In genomic region chr1:206106328-206107167, GRCh38 we compare ENCODE assay signal across 8 cellular contexts. TPM values are rescaled to one million over a fixed set of nuclear protein-coding genes. Genes with fewer than 3 reads are reported as not detected.
A peak's percentile ranks its signal among the peaks of the same experiment; 100 is the strongest.
DNase-seq lines count a peak whose midpoint lies in the region; TF ChIP-seq lines count a peak whose summit lies in the region.

No MANE protein-coding gene starts in this region.

- H3K36me3 ChIP-seq in MM.1S (replicated peaks; ENCODE audit: insufficient read depth, low read length) (no peaks in the 10 kb centered on the region), ovary (no peaks in the 10 kb centered on the region), tibial nerve (no peaks in the 10 kb centered on the region)

- H3K4me1 Mint-ChIP-seq in activated T-helper 2 cell treated with anti-CD3 and anti-CD28 coated beads, Interferon-gamma antibody, Interleukin-2, Interleukin-4, amounts not matched to agents 10 μg/mL and 5 μg/mL and 100 μg/mL, durations not matched to agents 14 hours and 24 hours and 36 hours (ENCODE audit: low read depth): no peaks in the 10 kb centered on the region

- peaks cover 17% of the 10 kb centered on the region for H3K27me3 Mint-ChIP-seq in activated T-helper 2 cell treated with anti-CD3 and anti-CD28 coated beads, Interferon-gamma antibody, Interleukin-2, Interleukin-4, amounts not matched to agents 10 μg/mL and 5 μg/mL and 100 μg/mL, durations not matched to agents 14 hours and 24 hours and 36 hours (ENCODE audit: low read depth)

- H3K27me3 ChIP-seq in MM.1S (replicated peaks; ENCODE audit: insufficient read depth, low read length): no peaks in the 10 kb centered on the region
- H3K27me3 ChIP-seq in ovary: no peaks in the 10 kb centered on the region
- H3K27me3 ChIP-seq in tibial nerve: no peaks in the 10 kb centered on the region

- H3K9me2 ChIP-seq in MM.1S (replicated peaks; ENCODE audit: insufficient read depth, low read length): no peaks in the 10 kb centered on the region

- H3K36me3 Mint-ChIP-seq in activated T-helper 2 cell treated with anti-CD3 and anti-CD28 coated beads, Interferon-gamma antibody, Interleukin-2, Interleukin-4, amounts not matched to agents 10 μg/mL and 5 μg/mL and 100 μg/mL, durations not matched to agents 14 hours and 24 hours and 36 hours (ENCODE audit: low read depth): no peaks in the 10 kb centered on the region

- H3K4me3 ChIP-seq in MM.1S (ENCODE audit: low read length) (no peak overlapping the region), ovary (no peak overlapping the region), tibial nerve (no peak overlapping the region)

- TF ChIP-seq EP300 in ovary (IDR thresholded peaks at IDR 0.05): no peak
- no peak for TF ChIP-seq EP300 in tibial nerve (IDR thresholded peaks at IDR 0.05)

- peaks cover 3% of the 10 kb centered on the region; the same call in 1 of the 2 replicates for H3K4me1 ChIP-seq in MM.1S (ENCODE audit: low read length)
- peaks cover 2% of the 10 kb centered on the region for H3K4me1 ChIP-seq in ovary (ENCODE audit: insufficient read depth)
- H3K4me1 ChIP-seq in tibial nerve: no peaks in the 10 kb centered on the region

- H3K9me3 Mint-ChIP-seq in activated T-helper 2 cell treated with anti-CD3 and anti-CD28 coated beads, Interferon-gamma antibody, Interleukin-2, Interleukin-4, amounts not matched to agents 10 μg/mL and 5 μg/mL and 100 μg/mL, durations not matched to agents 14 hours and 24 hours and 36 hours: no peaks in the 10 kb centered on the region

- H3F3A ChIP-seq in MM.1S (ENCODE audit: insufficient read depth, low read length): no peaks in the 10 kb centered on the region

- H3K79me2 ChIP-seq in MM.1S (ENCODE audit: low read length): no peaks in the 10 kb centered on the region

- DNase-seq in activated gamma-delta T cell treated with Interleukin-2 at 50 U/mL for 16 hours: peak; percentile 73
- no peak for DNase-seq in activated gamma-delta T cell (lab: John Stamatoyannopoulos, UW)
- DNase-seq in MM.1S: peak; percentile 88
- peak; percentile 53 to 61 for DNase-seq in SHP77 (lab: John Stamatoyannopoulos, UW)
- peak; percentile 64 for DNase-seq in activated T-helper 2 cell treated with anti-CD3 and anti-CD28 coated beads, Interferon-gamma antibody, Interleukin-2, Interleukin-4, amounts not matched to agents 10 μg/mL and 5 μg/mL and 100 μg/mL, durations not matched to agents 14 hours and 24 hours and 36 hours (ENCODE audit: low spot score)
- DNase-seq in foreskin melanocyte: peak; percentile 50
- DNase-seq in ovary: peak; percentile 67 to 86 (median 81)
- peak; percentile 66 to 83 for DNase-seq in tibial nerve (ENCODE audit: low spot score in 2 of 2)

- intact Hi-C loops in activated T-helper 2 cell treated with anti-CD3 and anti-CD28 coated beads, Interferon-gamma antibody, Interleukin-2, Interleukin-4, amounts not matched to agents 10 μg/mL and 5 μg/mL and 100 μg/mL, durations not matched to agents 14 hours and 24 hours and 36 hours (cut with micrococcal nuclease): loop anchor here (1.0 to 5.0 kb wide), 4 partner anchors 76 to 314 kb away; no protein-coding TSS in a partner anchor
- intact Hi-C loops in ovary (cut with DNase I): loop anchor here (5.0 kb wide), 3 partner anchors 119 to 314 kb away; no protein-coding TSS in a partner anchor

- no peak overlapping the region for H3K4me3 Mint-ChIP-seq in activated T-helper 2 cell treated with anti-CD3 and anti-CD28 coated beads, Interferon-gamma antibody, Interleukin-2, Interleukin-4, amounts not matched to agents 10 μg/mL and 5 μg/mL and 100 μg/mL, durations not matched to agents 14 hours and 24 hours and 36 hours (ENCODE audit: low read depth)

- no peak overlapping the region for H3K27ac ChIP-seq in MM.1S (ENCODE audit: low read length)
- H3K27ac ChIP-seq in ovary: no peak overlapping the region
- H3K27ac ChIP-seq in tibial nerve: no peak overlapping the region

- H3K4me2 ChIP-seq in MM.1S (ENCODE audit: low read depth, low read length): no peak overlapping the region

- H3K9me3 ChIP-seq in MM.1S (replicated peaks; ENCODE audit: insufficient read depth, low read length): no peaks in the 10 kb centered on the region
- H3K9me3 ChIP-seq in ovary: no peaks in the 10 kb centered on the region
- no peaks in the 10 kb centered on the region for H3K9me3 ChIP-seq in tibial nerve

- WGBS in ovary, 3 donors: 35 to 40% (median 36%) methylated on average over 8 of the region's 8 CpGs
- WGBS in tibial nerve, 2 donors: 41% methylated on average over 8 of the region's 8 CpGs

- no peaks in the 10 kb centered on the region for H4K20me1 ChIP-seq in MM.1S (ENCODE audit: insufficient read depth, low read length)

- H2AFZ ChIP-seq in MM.1S (ENCODE audit: low read length): peak overlapping the region; percentile 36

- peak; percentile 99 for TF ChIP-seq CTCF in MM.1S (IDR thresholded peaks at IDR 0.05; ENCODE audit: low read length)
- peak; percentile 65 to 76 (median 74) for TF ChIP-seq CTCF in ovary (IDR thresholded peaks at IDR 0.05)
- TF ChIP-seq CTCF in tibial nerve (IDR thresholded peaks at IDR 0.05): peak; percentile 75 to 89 (median 83)

- no peak overlapping the region for H3K9ac ChIP-seq in MM.1S (ENCODE audit: low read length)

- no peak overlapping the region for H3K27ac Mint-ChIP-seq in activated T-helper 2 cell treated with anti-CD3 and anti-CD28 coated beads, Interferon-gamma antibody, Interleukin-2, Interleukin-4, amounts not matched to agents 10 μg/mL and 5 μg/mL and 100 μg/mL, durations not matched to agents 14 hours and 24 hours and 36 hours

- no peak for TF ChIP-seq POLR2A in ovary (IDR thresholded peaks at IDR 0.05)
- TF ChIP-seq POLR2A in tibial nerve (IDR thresholded peaks at IDR 0.05): no peak

RNA-seq across cellular contexts. Expression of gene AVPR1B, which starts 10.6 kb away (rescaled TPM):
- not detected in 2 replicates for total RNA-seq in activated T-helper 2 cell treated with anti-CD3 and anti-CD28 coated beads, Interferon-gamma antibody, Interleukin-2, Interleukin-4, amounts not matched to agents 10 μg/mL and 5 μg/mL and 100 μg/mL, durations not matched to agents 14 hours and 24 hours and 36 hours
- total RNA-seq in ovary (not detected), tibial nerve (not detected)
- polyA plus RNA-seq in ovary: not detected

RNA-seq across cellular contexts. Expression of gene RHEX, which starts 53.6 kb away (rescaled TPM):
- total RNA-seq in activated T-helper 2 cell treated with anti-CD3 and anti-CD28 coated beads, Interferon-gamma antibody, Interleukin-2, Interleukin-4, amounts not matched to agents 10 μg/mL and 5 μg/mL and 100 μg/mL, durations not matched to agents 14 hours and 24 hours and 36 hours: not detected in 2 replicates
- total RNA-seq in ovary (10 to 100 TPM in 1 of 7 donors, 1 to 10 TPM in 3, under 1 TPM in 2, not detected in 1; 0.15 to 13.3 (median 1.8) TPM), tibial nerve (1 to 10 TPM in 2 of 4 donors, not detected in 2; 1.2 to 4.8 TPM)
- polyA plus RNA-seq in ovary: 1 to 10 TPM in 1 of 2 donors, under 1 TPM in 1; 0.90 to 2.3 TPM
